ENCODE assay signal across 8 cellular contexts in genomic region chr18:34707670-34708069, GRCh38.
DNase-seq lines count a peak whose midpoint lies in the region; ATAC-seq and TF ChIP-seq lines count a peak whose summit lies in the region.

No MANE protein-coding gene starts in this region.

- H3K9me3 ChIP-seq in muscle layer of colon (ENCODE audit: low read length) = no peaks in the 10 kb centered on the region

- in situ Hi-C loops in KBM-7 (cut with MboI; ENCODE audit: low pct_unique_long_range_greater_than_20kb, low sequenced_read_pairs) = no loop called here

- TF ChIP-seq CTCF in coronary artery (IDR thresholded peaks at IDR 0.05) = no peak

- peaks cover 38% of the 10 kb centered on the region for H3K4me1 ChIP-seq in muscle layer of colon (ENCODE audit: insufficient read depth, low read length)

- peak overlapping the region; percentile 36 for H3K4me3 ChIP-seq in coronary artery
- H3K4me3 ChIP-seq in muscle layer of colon (ENCODE audit: low read depth in 1 of 2, low read length in 2 of 2) = peak overlapping the region in 1 of 2 donors; percentile 10

- H3K27me3 ChIP-seq in muscle layer of colon (ENCODE audit: control insufficient read depth in 1 of 2, insufficient read depth in 2 of 2, low read length in 2 of 2) = no peaks in the 10 kb centered on the region

- no peak for ATAC-seq in HG03135 (IDR thresholded peaks at IDR 0.05; ENCODE audit: unreplicated experiment)
- ATAC-seq in GM19463 (IDR thresholded peaks at IDR 0.05; ENCODE audit: unreplicated experiment) = no peak
- ATAC-seq in HG03025 (IDR thresholded peaks at IDR 0.05; ENCODE audit: low FRiP score, unreplicated experiment) = no peak

- no peaks in the 10 kb centered on the region for H3K36me3 ChIP-seq in muscle layer of colon (ENCODE audit: insufficient read depth, low read length)

- H3K27ac ChIP-seq in coronary artery (peak overlapping the region; percentile 76 to 79), muscle layer of colon (ENCODE audit: low read depth, low read length) (peak overlapping the region; percentile 51)

- DNase-seq in EL (peak; percentile 93), NCI-H226 (peak; percentile 70), coronary artery (ENCODE audit: low spot score) (no peak), KBM-7 (no peak)

- no peak overlapping the region for H3K9ac ChIP-seq in muscle layer of colon (ENCODE audit: low read length)

Comparison
In these comparisons a context has a peak if more than half of its experiments do, and no peak if none do; other contexts are left out.
1. DNase-seq: peak in EL (single experiment) and NCI-H226 (single experiment); none in coronary artery (single experiment) and KBM-7 (single experiment).